Comparison of ENCODE assay signal across 32 cellular contexts in the genomic region with DNA sequence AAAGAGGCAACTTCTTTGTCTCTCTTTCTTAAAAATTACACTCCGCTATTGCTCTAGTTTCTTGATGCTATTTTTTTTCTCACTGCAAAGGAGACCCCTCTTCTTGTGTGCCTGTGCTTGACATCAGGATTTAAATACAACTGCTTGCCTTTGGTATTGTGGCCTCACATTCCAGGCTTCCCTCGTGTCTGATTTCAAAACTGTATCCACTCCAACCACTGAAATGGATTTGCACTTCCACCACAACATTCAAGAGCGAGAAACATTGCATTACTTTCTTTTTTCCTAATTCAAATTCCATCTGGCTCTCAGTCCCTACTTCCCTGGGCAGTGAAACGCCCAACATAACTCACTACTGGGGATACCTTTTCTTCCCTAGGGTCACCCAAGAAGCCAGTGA.
"Had no signal": no experiment of that assay in that cellular context is flagged by ENCODE, and none has a peak within 500 bp of the region (broad histone marks: within the 10 kb centered on the region; RNA-seq: fewer than 3 reads in every experiment).

No MANE protein-coding gene starts in this region.

- H3K27ac Mint-ChIP-seq: natural killer cell treated with Interleukin-12 subunit alpha and Interleukin-12 subunit beta and Interleukin-15 and Interleukin-18, amount 100 ng/mL, for 72 hours; neural progenitor cell; progenitor cell of endocrine pancreas; stimulated activated memory B cell treated with anti-CD40 and anti-IgM and Interleukin-4, amounts not matched to agents 10 μg/mL and 1 μg/mL and 100 μg/mL, for 72 hours; type B pancreatic cell had no signal

- H3K4me3 Mint-ChIP-seq: naive thymus-derived CD8-positive, alpha-beta T cell; natural killer cell treated with Interleukin-12 subunit alpha and Interleukin-12 subunit beta and Interleukin-15 and Interleukin-18, amount 100 ng/mL, for 72 hours; neural progenitor cell; stimulated activated memory B cell treated with anti-CD40 and anti-IgM and Interleukin-4, amounts not matched to agents 10 μg/mL and 1 μg/mL and 100 μg/mL, for 72 hours; stimulated activated naive CD8-positive, alpha-beta T cell treated with anti-CD3 and anti-CD28 coated beads, Interleukin-15, amount 100 ng/mL, for 72 hours; type B pancreatic cell had no signal

- H3K27me3 ChIP-seq: neural progenitor cell, ovary, right lobe of liver, sigmoid colon, spleen, suprapubic skin, testis, tibial artery, transverse colon, upper lobe of right lung, uterus had no signal

- H3K4me1 Mint-ChIP-seq: naive thymus-derived CD8-positive, alpha-beta T cell; neural progenitor cell; stimulated activated memory B cell treated with anti-CD40 and anti-IgM and Interleukin-4, amounts not matched to agents 10 μg/mL and 1 μg/mL and 100 μg/mL, for 72 hours; stimulated activated naive CD8-positive, alpha-beta T cell treated with anti-CD3 and anti-CD28 coated beads, Interleukin-15, amount 100 ng/mL, for 72 hours had no signal

- DNase-seq: naive thymus-derived CD8-positive, alpha-beta T cell; occipital lobe; ovary; posterior cingulate gyrus; psoas muscle; right cardiac atrium; right lobe of liver; sigmoid colon; spleen; stimulated activated CD4-positive, alpha-beta T cell treated with anti-CD3 and anti-CD28 coated beads, Interleukin-12 subunit alpha, Interleukin-12 subunit beta, amount 100 ng/mL, for 4 hours; stimulated activated CD4-positive, alpha-beta T cell treated with anti-CD3 and anti-CD28 coated beads, Interleukin-1b, Interleukin-23, amount 100 ng/mL, for 48 hours; stimulated activated CD4-positive, alpha-beta T cell treated with anti-CD3 and anti-CD28 coated beads, Interleukin-4, amount 100 ng/mL, for 1 hour; stimulated activated CD4-positive, alpha-beta T cell treated with anti-CD3 and anti-CD28 coated beads, Interleukin-4, amount 100 ng/mL, for 4 hours; stimulated activated CD8-positive, alpha-beta memory T cell treated with anti-CD3 and anti-CD28 coated beads, Interleukin-4, amount 100 ng/mL, for 48 hours; stimulated activated naive CD4-positive, alpha-beta T cell; stimulated activated naive CD8-positive, alpha-beta T cell treated with anti-CD3 and anti-CD28 coated beads, Interleukin-15, amount 100 ng/mL, for 72 hours; stimulated activated naive CD8-positive, alpha-beta T cell treated with anti-CD3 and anti-CD28 coated beads, Interleukin-15, Interleukin-2, amounts not matched to agents 100 U/mL and 50 U/mL, for 24 hours; substantia nigra; testis; tibial artery; transverse colon; upper lobe of right lung; uterus had no signal

- ATAC-seq: naive thymus-derived CD8-positive, alpha-beta T cell; natural killer cell treated with Interleukin-12 subunit alpha and Interleukin-12 subunit beta and Interleukin-15 and Interleukin-18, amount 100 ng/mL, for 72 hours; psoas muscle; right cardiac atrium; right lobe of liver; stimulated activated memory B cell treated with anti-CD40 and anti-IgM and Interleukin-4, amounts not matched to agents 10 μg/mL and 1 μg/mL and 100 μg/mL, for 72 hours; stimulated activated naive CD8-positive, alpha-beta T cell treated with anti-CD3 and anti-CD28 coated beads, Interleukin-15, amount 100 ng/mL, for 72 hours; stimulated activated naive CD8-positive, alpha-beta T cell treated with anti-CD3 and anti-CD28 coated beads, Interleukin-15, Interleukin-2, amounts not matched to agents 100 U/mL and 50 U/mL, for 24 hours; upper lobe of right lung had no signal

- H3K36me3 ChIP-seq: neural progenitor cell, ovary, right lobe of liver, sigmoid colon, spleen, suprapubic skin, tibial artery, transverse colon, upper lobe of right lung, uterus had no signal

- H3K4me1 ChIP-seq: neural progenitor cell, parathyroid adenoma, psoas muscle, right lobe of liver, sigmoid colon, spleen, suprapubic skin, testis, tibial artery, transverse colon, upper lobe of right lung, uterus had no signal

- H3K4me3 ChIP-seq: neural progenitor cell, ovary, psoas muscle, right lobe of liver, sigmoid colon, skin epidermis, smooth muscle cell, spleen, suprapubic skin, testis, tibial artery, transverse colon, upper lobe of right lung, uterus had no signal

- H3K9me3 ChIP-seq: psoas muscle, right lobe of liver, suprapubic skin, testis, transverse colon, upper lobe of right lung, uterus had no signal

- H3K27me3 Mint-ChIP-seq: progenitor cell of endocrine pancreas; stimulated activated naive CD8-positive, alpha-beta T cell treated with anti-CD3 and anti-CD28 coated beads, Interleukin-15, amount 100 ng/mL, for 72 hours; type B pancreatic cell had no signal

- H3K36me3 Mint-ChIP-seq: stimulated activated memory B cell treated with anti-CD40 and anti-IgM and Interleukin-4, amounts not matched to agents 10 μg/mL and 1 μg/mL and 100 μg/mL, for 72 hours; type B pancreatic cell had no signal

- H3K27ac ChIP-seq: neural progenitor cell, ovary, parathyroid adenoma, psoas muscle, right lobe of liver, sigmoid colon, skin epidermis, spleen, suprapubic skin, testis, tibial artery, transverse colon, upper lobe of right lung, uterus had no signal
